Comparison of ENCODE assay signal across 8 cellular contexts in the genomic region with DNA sequence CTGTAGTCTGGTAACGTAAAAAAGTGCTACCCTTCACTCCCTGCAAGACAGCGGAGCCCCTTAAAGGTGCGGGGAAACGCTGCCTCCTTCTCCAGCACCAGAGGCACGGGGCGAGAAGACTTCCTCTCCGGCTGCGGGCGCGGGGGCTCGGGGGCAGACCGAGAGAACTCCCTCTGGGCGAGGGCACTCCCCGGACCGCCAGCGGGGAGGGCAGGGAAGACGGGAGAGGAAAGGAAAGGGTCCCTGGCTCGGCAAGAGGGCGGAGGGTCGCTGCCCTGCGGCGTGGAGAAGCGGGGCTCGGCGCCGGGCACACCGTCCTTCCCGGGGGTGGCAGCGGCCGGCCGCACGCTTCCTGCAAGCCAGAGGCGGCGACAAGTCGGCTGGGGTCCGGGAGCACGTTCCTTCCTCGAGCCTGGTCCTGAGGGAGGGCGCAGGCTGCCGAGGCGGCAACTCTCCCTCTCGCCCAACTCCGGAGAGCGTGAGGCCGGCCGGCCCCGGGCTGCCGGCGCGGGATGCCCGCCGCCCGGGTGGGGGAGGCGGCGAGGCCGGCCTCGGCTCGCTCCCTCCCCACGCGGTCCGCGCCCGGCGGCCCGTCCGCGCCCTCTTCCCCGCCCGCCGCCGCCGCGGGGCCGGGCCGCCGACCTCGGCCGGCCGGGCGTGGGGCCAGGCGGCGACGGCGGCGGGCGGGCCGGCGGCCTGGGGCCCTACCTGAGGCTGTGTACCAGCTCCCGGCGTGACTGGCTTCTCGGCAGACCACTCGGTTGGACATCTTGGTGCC. TPM values are rescaled to one million over a fixed set of nuclear protein-coding genes. Genes with fewer than 3 reads are reported as not detected.
DNase-seq lines count a peak whose midpoint lies in the region; ATAC-seq and TF ChIP-seq lines count a peak whose summit lies in the region.

No MANE protein-coding gene starts in this region.

- WGBS in lower leg skin, 2 donors: 1% methylated on average over 58 to 76 of the region's 92 CpGs

- intact Hi-C loops in activated CD4-positive, alpha-beta T cell treated with anti-CD3 and anti-CD28 coated beads, Interleukin-2, amount 10 ng/mL, durations not matched to agents 24 days and 14 days (cut with micrococcal nuclease): loop anchor here (1.0 to 5.0 kb wide), 5 partner anchors 59 to 1589 kb away; a partner anchor contains a TSS
- intact Hi-C loops in dendritic cell treated with granulocyte-macrophage colony-stimulating factor and Interleukin-4, amounts not matched to agents 40 ng/mL and 50 ng/mL, for 4 days (cut with micrococcal nuclease): loop anchor here (2.0 to 5.0 kb wide), 4 partner anchors 29 to 62 kb away; a partner anchor contains a TSS
- intact Hi-C loops in lower leg skin (cut with DNase I; ENCODE audit: low total_unique reads): no loop called here

- no peak for TF ChIP-seq POLR2A in lower leg skin (IDR thresholded peaks at IDR 0.05)

- H3K4me3 Mint-ChIP-seq in IgD-negative memory B cell: peak overlapping the region; percentile 90 to 99 (median 94)
- H3K4me3 Mint-ChIP-seq in activated CD4-positive, alpha-beta T cell treated with anti-CD3 and anti-CD28 coated beads, Interleukin-2, amount 10 ng/mL, durations not matched to agents 24 days and 14 days: peak overlapping the region; percentile 97
- H3K4me3 Mint-ChIP-seq in dendritic cell treated with granulocyte-macrophage colony-stimulating factor and Interleukin-4, amounts not matched to agents 40 ng/mL and 50 ng/mL, for 4 days: peak overlapping the region; percentile 98

- no peaks in the 10 kb centered on the region for H3K9me3 Mint-ChIP-seq in IgD-negative memory B cell
- no peaks in the 10 kb centered on the region for H3K9me3 Mint-ChIP-seq in activated CD4-positive, alpha-beta T cell treated with anti-CD3 and anti-CD28 coated beads, Interleukin-2, amount 10 ng/mL, durations not matched to agents 24 days and 14 days
- no peaks in the 10 kb centered on the region for H3K9me3 Mint-ChIP-seq in dendritic cell treated with granulocyte-macrophage colony-stimulating factor and Interleukin-4, amounts not matched to agents 40 ng/mL and 50 ng/mL, for 4 days

- no peak for TF ChIP-seq CTCF in lower leg skin (IDR thresholded peaks at IDR 0.05)

- peak; percentile 27 for ATAC-seq in GM21515 (IDR thresholded peaks at IDR 0.05; ENCODE audit: unreplicated experiment)

- peak overlapping the region; percentile 88 to 90 (median 88) for H3K27ac Mint-ChIP-seq in IgD-negative memory B cell
- H3K27ac Mint-ChIP-seq in activated CD4-positive, alpha-beta T cell treated with anti-CD3 and anti-CD28 coated beads, Interleukin-2, amount 10 ng/mL, durations not matched to agents 24 days and 14 days: peak overlapping the region; percentile 85
- H3K27ac Mint-ChIP-seq in dendritic cell treated with granulocyte-macrophage colony-stimulating factor and Interleukin-4, amounts not matched to agents 40 ng/mL and 50 ng/mL, for 4 days: peak overlapping the region; percentile 92

- peaks cover 42 to 49% (median 49%) of the 10 kb centered on the region in 3 donors for H3K4me1 Mint-ChIP-seq in IgD-negative memory B cell
- H3K4me1 Mint-ChIP-seq in activated CD4-positive, alpha-beta T cell treated with anti-CD3 and anti-CD28 coated beads, Interleukin-2, amount 10 ng/mL, durations not matched to agents 24 days and 14 days: peaks cover 44% of the 10 kb centered on the region
- peaks cover 47% of the 10 kb centered on the region for H3K4me1 Mint-ChIP-seq in dendritic cell treated with granulocyte-macrophage colony-stimulating factor and Interleukin-4, amounts not matched to agents 40 ng/mL and 50 ng/mL, for 4 days (ENCODE audit: low read depth)

- no peaks in the 10 kb centered on the region for H3K27me3 Mint-ChIP-seq in IgD-negative memory B cell
- H3K27me3 Mint-ChIP-seq in activated CD4-positive, alpha-beta T cell treated with anti-CD3 and anti-CD28 coated beads, Interleukin-2, amount 10 ng/mL, durations not matched to agents 24 days and 14 days: no peaks in the 10 kb centered on the region
- H3K27me3 Mint-ChIP-seq in dendritic cell treated with granulocyte-macrophage colony-stimulating factor and Interleukin-4, amounts not matched to agents 40 ng/mL and 50 ng/mL, for 4 days: no peaks in the 10 kb centered on the region

- peak overlapping the region; percentile 80 for H3K4me3 ChIP-seq in lower leg skin (ENCODE audit: low read depth, poor library complexity, severe bottlenecking)

- H3K36me3 Mint-ChIP-seq in IgD-negative memory B cell: peaks cover 2% of the 10 kb centered on the region
- H3K36me3 Mint-ChIP-seq in activated CD4-positive, alpha-beta T cell treated with anti-CD3 and anti-CD28 coated beads, Interleukin-2, amount 10 ng/mL, durations not matched to agents 24 days and 14 days (ENCODE audit: low read depth): peaks cover 21% of the 10 kb centered on the region
- peaks cover 20% of the 10 kb centered on the region for H3K36me3 Mint-ChIP-seq in dendritic cell treated with granulocyte-macrophage colony-stimulating factor and Interleukin-4, amounts not matched to agents 40 ng/mL and 50 ng/mL, for 4 days (ENCODE audit: low read depth)

- peak; percentile 47 for DNase-seq in ELR (ENCODE audit: low read depth)
- peak; percentile 84 for DNase-seq in activated CD4-positive, alpha-beta T cell treated with anti-CD3 and anti-CD28 coated beads, Interleukin-2, amount 10 ng/mL, durations not matched to agents 24 days and 14 days
- peak in 1 of 2 donors; percentile 86 for DNase-seq in lower leg skin (ENCODE audit: low spot score in 2 of 2)
- peak; percentile 7 for DNase-seq in stimulated activated CD8-positive, alpha-beta memory T cell treated with anti-CD3 and anti-CD28 coated beads, Interleukin-12 subunit alpha, Interleukin-12 subunit beta, amount 100 ng/mL, for 1 hour (ENCODE audit: low read depth)
- DNase-seq in LoVo (ENCODE audit: low spot score): no peak

RNA-seq across cellular contexts. Expression of a gene that starts 1.1 kb away (rescaled TPM):
- polyA plus RNA-seq in IgD-negative memory B cell: 32.0 TPM
- total RNA-seq in activated CD4-positive, alpha-beta T cell treated with anti-CD3 and anti-CD28 coated beads, Interleukin-2, amount 10 ng/mL, durations not matched to agents 24 days and 14 days: 64.0 and 65.8 TPM in 2 replicates
- total RNA-seq in lower leg skin: 10 to 100 TPM; 25.1 to 31.3 (median 28.7) TPM

RNA-seq across cellular contexts. Expression of a gene that starts 29.9 kb away (rescaled TPM):
- 157 TPM for polyA plus RNA-seq in IgD-negative memory B cell
- 71.8 and 74.4 TPM in 2 replicates for total RNA-seq in activated CD4-positive, alpha-beta T cell treated with anti-CD3 and anti-CD28 coated beads, Interleukin-2, amount 10 ng/mL, durations not matched to agents 24 days and 14 days
- 10 to 100 TPM; 58.1 to 76.9 (median 61.8) TPM for total RNA-seq in lower leg skin

RNA-seq across cellular contexts. Expression of a gene that starts 53.7 kb away (rescaled TPM):
- 14.3 TPM for polyA plus RNA-seq in IgD-negative memory B cell
- 19.5 and 20.9 TPM in 2 replicates for total RNA-seq in activated CD4-positive, alpha-beta T cell treated with anti-CD3 and anti-CD28 coated beads, Interleukin-2, amount 10 ng/mL, durations not matched to agents 24 days and 14 days
- total RNA-seq in lower leg skin: 10 to 100 TPM; 19.0 to 26.6 (median 23.1) TPM
